8 cellular contexts compared by ENCODE assay signal in the genomic region with DNA sequence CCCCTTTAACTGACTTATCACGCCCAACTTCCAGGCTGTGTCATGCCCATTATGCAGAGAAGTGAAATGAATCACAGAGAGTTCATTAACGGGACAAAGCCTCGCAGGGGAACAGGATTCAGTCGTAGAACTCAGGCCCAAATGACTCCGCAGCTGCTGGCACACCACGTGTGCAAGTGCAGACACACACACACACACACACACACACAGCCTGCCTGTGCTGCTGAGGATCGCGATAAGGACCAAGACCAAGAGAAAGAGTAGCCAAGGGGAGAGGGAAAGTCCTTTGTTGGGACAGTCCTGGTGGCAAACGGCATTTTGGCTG.
A peak's percentile ranks its signal among the peaks of the same experiment; 100 is the strongest.
DNase-seq lines count a peak whose midpoint lies in the region; ATAC-seq and TF ChIP-seq lines count a peak whose summit lies in the region.

No MANE protein-coding gene starts in this region.

- no peaks in the 10 kb centered on the region for H3K36me3 ChIP-seq in PC-9 (ENCODE audit: low read depth)
- no peaks in the 10 kb centered on the region for H3K36me3 ChIP-seq in adipocyte (ENCODE audit: control insufficient read depth, insufficient read depth, low read length, severe bottlenecking)
- no peaks in the 10 kb centered on the region for H3K36me3 ChIP-seq in hepatocyte (replicated peaks; ENCODE audit: insufficient read depth, low read depth)
- H3K36me3 ChIP-seq in H7 (replicated peaks; ENCODE audit: control insufficient read depth, insufficient read depth, low read length) = no peaks in the 10 kb centered on the region
- H3K36me3 ChIP-seq in MM.1S (replicated peaks; ENCODE audit: insufficient read depth, low read length) = no peaks in the 10 kb centered on the region

- no peak overlapping the region; the same call in 1 of the 2 replicates for H2AFZ ChIP-seq in PC-9
- H2AFZ ChIP-seq in hepatocyte = no peak overlapping the region
- H2AFZ ChIP-seq in MM.1S (ENCODE audit: low read length) = no peak overlapping the region

- H3K79me2 ChIP-seq in PC-9 (ENCODE audit: low read depth) (peaks cover 14% of the 10 kb centered on the region), hepatocyte (no peaks in the 10 kb centered on the region), MM.1S (ENCODE audit: low read length) (no peaks in the 10 kb centered on the region)

- no peaks in the 10 kb centered on the region for H3K9me2 ChIP-seq in PC-9 (ENCODE audit: insufficient read depth)
- H3K9me2 ChIP-seq in hepatocyte (replicated peaks; ENCODE audit: insufficient read depth) = no peaks in the 10 kb centered on the region
- H3K9me2 ChIP-seq in MM.1S (replicated peaks; ENCODE audit: insufficient read depth, low read length) = no peaks in the 10 kb centered on the region

- CTCF ChIA-PET in PC-9 (lab: Charles Lee) = interaction anchor here (0.7 kb wide), 1 partner anchor 1402 kb away, joined by 7 read pairs; a partner anchor contains a TSS

- DNase-seq in PC-9 = peak; percentile 56 to 96
- DNase-seq in adipocyte (ENCODE audit: low read depth) = peak; percentile 69
- DNase-seq in hepatocyte (ENCODE audit: low spot score) = peak; percentile 47
- DNase-seq in stimulated activated CD4-positive, alpha-beta T cell treated with anti-CD3 and anti-CD28 coated beads, Interleukin-2, amount 100 ng/mL, for 24 hours = peak; percentile 66 to 73
- DNase-seq in H7 = no peak
- DNase-seq in MM.1S = no peak

- WGBS in hepatocyte (ENCODE audit: low lambda C conversion rate, missing lambda C conversion rate) = 48% methylated on average over 9 of the region's 9 CpGs

- H3F3A ChIP-seq in PC-9 (ENCODE audit: insufficient read depth, low read depth) (peaks cover 28% of the 10 kb centered on the region), MM.1S (ENCODE audit: insufficient read depth, low read length) (no peaks in the 10 kb centered on the region)

- H3K9me3 ChIP-seq in PC-9 (ENCODE audit: insufficient read depth, low read depth) = no peaks in the 10 kb centered on the region
- no peaks in the 10 kb centered on the region for H3K9me3 ChIP-seq in adipocyte (ENCODE audit: control insufficient read depth, low read length)
- no peaks in the 10 kb centered on the region for H3K9me3 ChIP-seq in hepatocyte (ENCODE audit: low read depth)
- H3K9me3 ChIP-seq in MM.1S (replicated peaks; ENCODE audit: insufficient read depth, low read length) = no peaks in the 10 kb centered on the region

- H3K27ac ChIP-seq in PC-9 = peak overlapping the region; percentile 99
- no peak overlapping the region for H3K27ac ChIP-seq in hepatocyte
- no peak overlapping the region for H3K27ac ChIP-seq in MM.1S (ENCODE audit: low read length)

- intact Hi-C loops in PC-9 (cut with micrococcal nuclease; ENCODE audit: unreplicated experiment) = loop anchor here (1.0 to 5.0 kb wide), 2 partner anchors 50 to 331 kb away; a partner anchor contains a TSS

- H3K4me1 ChIP-seq in PC-9 (replicated peaks; ENCODE audit: insufficient read depth) = peaks cover 35% of the 10 kb centered on the region
- peaks cover 28% of the 10 kb centered on the region for H3K4me1 ChIP-seq in adipocyte (ENCODE audit: control insufficient read depth, insufficient read depth, low read length)
- peaks cover 9% of the 10 kb centered on the region for H3K4me1 ChIP-seq in hepatocyte (ENCODE audit: insufficient read depth)
- H3K4me1 ChIP-seq in MM.1S (ENCODE audit: low read length) = no peaks in the 10 kb centered on the region

- H3K4me2 ChIP-seq in PC-9 (peak overlapping the region; percentile 99), hepatocyte (no peak overlapping the region), MM.1S (ENCODE audit: low read depth, low read length) (no peak overlapping the region)

- POLR2A ChIA-PET in PC-9 (lab: Charles Lee; ENCODE audit: unreplicated experiment) = interaction anchor here (0.5 to 1.1 kb wide), 3 partner anchors 7 to 370 kb away, joined by 3 to 15 read pairs (median 3); no protein-coding TSS in a partner anchor

- ATAC-seq in GM18519 (IDR thresholded peaks at IDR 0.05; ENCODE audit: low FRiP score, unreplicated experiment) (peak; percentile 76), HG02763 (IDR thresholded peaks at IDR 0.05; ENCODE audit: unreplicated experiment) (peak; percentile 46)

- H3K4me3 ChIP-seq in PC-9 (peak overlapping the region; percentile 71), adipocyte (ENCODE audit: low read length) (peak overlapping the region; percentile 39), hepatocyte (no peak overlapping the region), H7 (ENCODE audit: insufficient read depth, low read depth, low read length) (no peak overlapping the region), MM.1S (ENCODE audit: low read length) (no peak overlapping the region)

- H3K27me3 ChIP-seq in PC-9 (ENCODE audit: insufficient read depth, low read depth) (no peaks in the 10 kb centered on the region), adipocyte (replicated peaks; ENCODE audit: control insufficient read depth, insufficient read depth, low read length) (no peaks in the 10 kb centered on the region), hepatocyte (peaks cover 20% of the 10 kb centered on the region), H7 (ENCODE audit: control insufficient read depth, insufficient read depth, low read length) (peaks cover 3% of the 10 kb centered on the region), MM.1S (replicated peaks; ENCODE audit: insufficient read depth, low read length) (peaks cover 17% of the 10 kb centered on the region; the same call in 1 of the 2 replicates)

- TF ChIP-seq CTCF in PC-9 (conservative IDR thresholded peaks at IDR 0.05) = no peak
- TF ChIP-seq CTCF in hepatocyte (IDR thresholded peaks at IDR 0.05; ENCODE audit: poor library complexity) = no peak
- no peak for TF ChIP-seq CTCF in MM.1S (IDR thresholded peaks at IDR 0.05; ENCODE audit: low read length)

- BruUV-seq in PC-9 (replicated peaks; lab: Mats Ljungman, UMichigan) = no TSS peak

- H4K20me1 ChIP-seq in PC-9 (ENCODE audit: insufficient read depth) (no peaks in the 10 kb centered on the region), hepatocyte (ENCODE audit: insufficient read depth, poor library complexity, severe bottlenecking) (no peaks in the 10 kb centered on the region), MM.1S (ENCODE audit: insufficient read depth, low read length) (no peaks in the 10 kb centered on the region)

- peak overlapping the region; percentile 74 for H3K9ac ChIP-seq in adipocyte (ENCODE audit: low read length)
- no peak overlapping the region for H3K9ac ChIP-seq in MM.1S (ENCODE audit: low read length)

Comparison
In these comparisons a context has a peak if more than half of its experiments do, and no peak if none do; other contexts are left out.
1. DNase-seq: peak in PC-9 (2 of 2), adipocyte (single experiment), hepatocyte (single experiment) and stimulated activated CD4-positive, alpha-beta T cell treated with anti-CD3 and anti-CD28 coated beads, Interleukin-2, amount 100 ng/mL, for 24 hours (2 of 2); none in H7 (single experiment) and MM.1S (single experiment).
2. H3K4me3 ChIP-seq: peak in PC-9 (single experiment) and adipocyte (single experiment); none in hepatocyte (single experiment), H7 (single experiment) and MM.1S (single experiment).